ENCODE assay signal across 16 cellular contexts in genomic region chr11:119117004-119117706, GRCh38. TPM values are rescaled to one million over a fixed set of nuclear protein-coding genes. Genes with fewer than 3 reads are reported as not detected.
"Had no signal": no experiment of that assay in that cellular context is flagged by ENCODE, and none has a peak within 500 bp of the region (broad histone marks: within the 10 kb centered on the region; RNA-seq: fewer than 3 reads in every experiment).

No MANE protein-coding gene starts in this region.

- H3K36me3 ChIP-seq: SJCRH30, uterus had no signal

- H3K4me3 ChIP-seq: adrenal gland, esophagus muscularis mucosa, SJCRH30, uterus had no signal

- H3K27me3 ChIP-seq: adrenal gland, esophagus muscularis mucosa, SJCRH30, tibial nerve, uterus had no signal

- H3K9me3 Mint-ChIP-seq: activated CD4-positive, alpha-beta memory T cell treated with anti-CD3 and anti-CD28 coated beads, Interleukin-2, amount 10 ng/mL, durations not matched to agents 7 days and 5 days; activated T-helper 2 cell treated with anti-CD3 and anti-CD28 coated beads, Interferon-gamma antibody, Interleukin-2, Interleukin-4, amounts not matched to agents 10 μg/mL and 5 μg/mL and 100 μg/mL, durations not matched to agents 14 hours and 24 hours and 36 hours; naive B cell had no signal

- H3K4me3 Mint-ChIP-seq: activated CD4-positive, alpha-beta memory T cell treated with anti-CD3 and anti-CD28 coated beads, Interleukin-2, amount 10 ng/mL, durations not matched to agents 7 days and 5 days had no signal

- H3K9me3 ChIP-seq: adrenal gland, esophagus muscularis mucosa, SJCRH30, tibial nerve, uterus had no signal

- ATAC-seq: left lobe of liver had no signal

- H3K27me3 Mint-ChIP-seq: activated CD4-positive, alpha-beta memory T cell treated with anti-CD3 and anti-CD28 coated beads, Interleukin-2, amount 10 ng/mL, durations not matched to agents 7 days and 5 days; naive B cell had no signal

- DNase-seq: activated CD4-positive, alpha-beta memory T cell treated with anti-CD3 and anti-CD28 coated beads, Interleukin-2, amount 10 ng/mL, durations not matched to agents 7 days and 5 days; activated CD4-positive, CD25-positive, alpha-beta regulatory T cell; activated CD8-positive, alpha-beta memory T cell treated with anti-CD3 and anti-CD28 coated beads, Interleukin-2, amount 50 U/mL, for 4 hours; adrenal gland; hippocampal formation; naive B cell; SJCRH30; stimulated activated CD4-positive, alpha-beta T cell treated with anti-CD3 and anti-CD28 coated beads, Interleukin-2, amount 100 ng/mL, for 48 hours; stimulated activated naive CD4-positive, alpha-beta T cell; uterus had no signal

- H3K27ac ChIP-seq: esophagus muscularis mucosa, SJCRH30, uterus had no signal

RNA-seq across cellular contexts. Expression of gene ABCG4, which starts 31.7 kb away (rescaled TPM):
- total RNA-seq: activated CD4-positive, alpha-beta memory T cell treated with anti-CD3 and anti-CD28 coated beads, Interleukin-2, amount 10 ng/mL, durations not matched to agents 7 days and 5 days; lung microvascular endothelial cell; subcutaneous adipose tissue had no signal
